ENCODE assay signal across 8 cellular contexts in the genomic region with DNA sequence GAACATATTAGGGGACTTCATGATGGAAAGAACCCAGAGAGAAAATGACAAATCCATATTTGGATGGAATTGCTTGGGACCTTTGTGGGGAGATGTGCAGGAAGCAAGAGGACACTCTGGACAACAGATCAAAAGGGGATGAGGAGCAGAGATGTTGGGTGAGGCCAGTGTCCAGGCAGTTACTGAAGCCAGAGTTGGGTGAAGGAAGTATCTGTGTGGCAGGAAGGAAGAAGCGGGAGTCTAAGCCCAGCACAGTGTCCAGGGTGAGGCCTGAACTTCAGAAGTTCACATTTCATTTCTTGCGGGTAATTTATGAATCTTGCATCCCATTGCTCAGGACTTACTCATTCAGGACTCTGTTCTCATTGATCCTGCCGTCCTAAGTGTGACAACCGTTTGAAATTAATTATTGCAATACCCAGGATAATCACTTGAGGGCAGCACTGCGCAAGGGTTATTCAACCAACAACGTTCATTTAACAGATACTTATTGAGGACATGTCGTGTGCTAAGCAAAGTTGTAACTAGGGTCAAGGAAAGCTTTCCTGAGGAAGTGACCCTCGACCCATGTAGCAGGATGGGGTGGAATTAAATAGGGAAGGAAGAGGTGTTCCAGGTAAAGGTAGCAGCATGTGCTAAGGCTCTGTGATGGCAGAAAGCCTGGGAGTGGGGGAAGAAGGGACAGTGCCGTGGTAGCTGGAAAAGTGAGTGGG.
DNase-seq lines count a peak whose midpoint lies in the region; ATAC-seq and TF ChIP-seq lines count a peak whose summit lies in the region.

No MANE protein-coding gene starts in this region.

- H3K9me2 ChIP-seq in OCI-LY1 (ENCODE audit: low read depth, low read length), result no peaks in the 10 kb centered on the region

- TF ChIP-seq CTCF in OCI-LY1 (IDR thresholded peaks at IDR 0.05; ENCODE audit: low read length) (peak; percentile 81), osteocyte (IDR thresholded peaks at IDR 0.05) (peak; percentile 68)

- peaks cover 2% of the 10 kb centered on the region for H3K36me3 Mint-ChIP-seq in osteocyte (ENCODE audit: unreplicated experiment)

- DNase-seq in NCI-H1092 treated with DMSO at 0.1 percent for 48 hours (lab: John Stamatoyannopoulos, UW) (peak; percentile 41), NCI-H1092 (lab: John Stamatoyannopoulos, UW) (no peak), fibroblast of gingiva (ENCODE audit: low read depth) (peak; percentile 39), osteocyte (ENCODE audit: extremely low spot score, unreplicated experiment) (no peak)
- DNase-seq in activated CD8-positive, alpha-beta memory T cell treated with anti-CD3 and anti-CD28 coated beads, Interleukin-2, amount 50 U/mL, for 48 hours, result peak; percentile 70

- no peak overlapping the region for H3K27ac ChIP-seq in OCI-LY1 (ENCODE audit: low read depth, low read length, poor library complexity, severe bottlenecking)

- ATAC-seq in HG03103 (IDR thresholded peaks at IDR 0.05; ENCODE audit: low read depth, unreplicated experiment), result peak; percentile 38
- no peak for ATAC-seq in HG03521 (IDR thresholded peaks at IDR 0.05; ENCODE audit: unreplicated experiment)

- no peaks in the 10 kb centered on the region for H3K36me3 ChIP-seq in OCI-LY1 (ENCODE audit: insufficient read depth, low read length)

- peak overlapping the region; percentile 40; the same call in 1 of the 2 replicates for H2AFZ ChIP-seq in OCI-LY1 (ENCODE audit: low read length)

- no peak overlapping the region for H3K9ac ChIP-seq in OCI-LY1 (ENCODE audit: low read length)

- no peaks in the 10 kb centered on the region for H3K79me2 ChIP-seq in OCI-LY1 (ENCODE audit: insufficient read depth, low read length)

- peaks cover 3% of the 10 kb centered on the region for H3K9me3 Mint-ChIP-seq in osteocyte (ENCODE audit: unreplicated experiment)

- H3K27me3 ChIP-seq in OCI-LY1 (ENCODE audit: insufficient read depth, low read length), result no peaks in the 10 kb centered on the region

- no peaks in the 10 kb centered on the region for H3K9me3 ChIP-seq in OCI-LY1 (ENCODE audit: low read length)

- no peaks in the 10 kb centered on the region for H3F3A ChIP-seq in OCI-LY1 (ENCODE audit: insufficient read depth, low read length)

- peak overlapping the region; percentile 14 for H3K4me3 ChIP-seq in OCI-LY1 (ENCODE audit: low read depth, low read length, poor library complexity, severe bottlenecking)

- H3K27me3 Mint-ChIP-seq in osteocyte (ENCODE audit: unreplicated experiment), result no peaks in the 10 kb centered on the region

- no peak overlapping the region for H3K4me3 Mint-ChIP-seq in osteocyte (ENCODE audit: unreplicated experiment)

- H3K4me1 ChIP-seq in OCI-LY1 (ENCODE audit: insufficient read depth, low read length, severe bottlenecking), result peaks cover 8% of the 10 kb centered on the region

- no peaks in the 10 kb centered on the region for H4K20me1 ChIP-seq in OCI-LY1 (ENCODE audit: insufficient read depth, low read length)

- H3K4me1 Mint-ChIP-seq in osteocyte (ENCODE audit: unreplicated experiment), result peaks cover 3% of the 10 kb centered on the region

- peak overlapping the region; percentile 57 for H3K4me2 ChIP-seq in OCI-LY1 (ENCODE audit: low read length)

- H3K27ac Mint-ChIP-seq in osteocyte (ENCODE audit: unreplicated experiment), result no peak overlapping the region

Comparison
In these comparisons a context has a peak if more than half of its experiments do, and no peak if none do; other contexts are left out.
1. DNase-seq: peak in NCI-H1092 treated with DMSO at 0.1 percent for 48 hours (single experiment), activated CD8-positive, alpha-beta memory T cell treated with anti-CD3 and anti-CD28 coated beads, Interleukin-2, amount 50 U/mL, for 48 hours (single experiment) and fibroblast of gingiva (single experiment); none in NCI-H1092 (single experiment) and osteocyte (single experiment).